Comparison of ENCODE assay signal across 16 cellular contexts in genomic region chr17:74527756-74528155, GRCh38. TPM values are rescaled to one million over a fixed set of nuclear protein-coding genes. Genes with fewer than 3 reads are reported as not detected.
"Had no signal": no experiment of that assay in that cellular context is flagged by ENCODE, and none has a peak within 500 bp of the region (broad histone marks: within the 10 kb centered on the region; RNA-seq: fewer than 3 reads in every experiment).

No MANE protein-coding gene starts in this region.

- H3K36me3 ChIP-seq: SJSA1, transverse colon had no signal

- H3K27ac ChIP-seq: psoas muscle, SJSA1, transverse colon had no signal

- DNase-seq: activated CD4-positive, alpha-beta T cell treated with anti-CD3 and anti-CD28 coated beads, Interleukin-2, amount 10 ng/mL, durations not matched to agents 7 days and 5 days; activated gamma-delta T cell; activated T-cell treated with anti-CD3 and anti-CD28 coated beads, Interleukin-2, amount 50 U/mL, for 1 hour; amniotic stem cell; effector memory CD8-positive, alpha-beta T cell; foreskin melanocyte; kidney glomerular epithelial cell; stimulated activated CD4-positive, alpha-beta T cell treated with anti-CD3 and anti-CD28 coated beads, Interleukin-12 subunit alpha, Interleukin-12 subunit beta, amount 100 ng/mL, for 4 hours; T-helper 2 cell; transverse colon had no signal

- H3K4me1 ChIP-seq: psoas muscle, SJSA1, transverse colon had no signal

- H3K27me3 ChIP-seq: transverse colon had no signal

- H3K4me3 ChIP-seq: psoas muscle, SJSA1, transverse colon had no signal

RNA-seq across cellular contexts. Expression of gene CD300LB, which starts 3.5 kb away (rescaled TPM):
- total RNA-seq: activated CD4-positive, alpha-beta T cell treated with anti-CD3 and anti-CD28 coated beads, Interleukin-2, amount 10 ng/mL, durations not matched to agents 7 days and 5 days; activated CD8-positive, alpha-beta memory T cell treated with anti-CD3 and anti-CD28 coated beads for 36 hours; fibroblast of lung; osteoblast; SJSA1 had no signal
- polyA plus RNA-seq: fibroblast of lung had no signal

RNA-seq across cellular contexts. Expression of gene CD300C, which starts 18.2 kb away (rescaled TPM):
- total RNA-seq: activated CD8-positive, alpha-beta memory T cell treated with anti-CD3 and anti-CD28 coated beads for 36 hours; fibroblast of lung; osteoblast; SJSA1 had no signal
- polyA plus RNA-seq: fibroblast of lung had no signal

RNA-seq across cellular contexts. Expression of gene CD300H, which starts 39.6 kb away (rescaled TPM):
- total RNA-seq: activated CD4-positive, alpha-beta T cell treated with anti-CD3 and anti-CD28 coated beads, Interleukin-2, amount 10 ng/mL, durations not matched to agents 7 days and 5 days; activated CD8-positive, alpha-beta memory T cell treated with anti-CD3 and anti-CD28 coated beads for 36 hours; fibroblast of lung; lower leg skin; osteoblast; psoas muscle; SJSA1; transverse colon had no signal
- polyA plus RNA-seq: fibroblast of lung, psoas muscle had no signal
